ENCODE assay signal across 8 cellular contexts in genomic region chrX:55489315-55490009, GRCh38. TPM values are rescaled to one million over a fixed set of nuclear protein-coding genes. Genes with fewer than 3 reads are reported as not detected.
A peak's percentile ranks its signal among the peaks of the same experiment; 100 is the strongest.
DNase-seq lines count a peak whose midpoint lies in the region; ATAC-seq and TF ChIP-seq lines count a peak whose summit lies in the region.

TSS of gene USP51 (minus strand) at chrX:55489848. CDS start at chrX:55488939, 909 bp downstream.

- H3K36me3 ChIP-seq in esophagus (ENCODE audit: control insufficient read depth in 2 of 2, insufficient read depth in 2 of 2, low read length in 1 of 2) (no peaks in the 10 kb centered on the region), tibial artery (no peaks in the 10 kb centered on the region)

- intact Hi-C loops in tibial artery (cut with DNase I; ENCODE audit: low total_unique reads), result no loop called here

- H3K27ac Mint-ChIP-seq in activated CD4-positive, alpha-beta memory T cell treated with anti-CD3 and anti-CD28 coated beads, Interleukin-2, amount 10 ng/mL, durations not matched to agents 7 days and 5 days, result peak within 1 kb of the TSS; percentile 90

- no peak for TF ChIP-seq CTCF in tibial artery (IDR thresholded peaks at IDR 0.05)

- CTCF ChIA-PET in activated CD4-positive, alpha-beta memory T cell treated with anti-CD3 and anti-CD28 coated beads, Interleukin-2, amount 10 ng/mL, durations not matched to agents 7 days and 5 days (lab: Charles Lee), result interaction anchor here (0.8 to 2.2 kb wide), 4 partner anchors 37 to 759 kb away, joined by 3 to 10 read pairs (median 4); partner anchors contain the start of genes MAGEH1 and RRAGB

- no peaks in the 10 kb centered on the region for H3K27me3 ChIP-seq in esophagus (ENCODE audit: control insufficient read depth in 1 of 2, insufficient read depth in 2 of 2, low read length in 2 of 2)
- no peaks in the 10 kb centered on the region for H3K27me3 ChIP-seq in tibial artery

- peak within 1 kb of the TSS; percentile 53 to 65 for H3K4me3 ChIP-seq in esophagus (ENCODE audit: low read depth in 1 of 2, low read length in 2 of 2)
- H3K4me3 ChIP-seq in tibial artery, result peak within 1 kb of the TSS; percentile 76 to 84

- H3K27ac ChIP-seq in esophagus (ENCODE audit: low read depth in 2 of 2, low read length in 1 of 2) (peak within 1 kb of the TSS; percentile 86 to 93), tibial artery (peak within 1 kb of the TSS; percentile 92 to 96)

- no peaks in the 10 kb centered on the region for H3K27me3 Mint-ChIP-seq in activated CD4-positive, alpha-beta memory T cell treated with anti-CD3 and anti-CD28 coated beads, Interleukin-2, amount 10 ng/mL, durations not matched to agents 7 days and 5 days

- no peaks in the 10 kb centered on the region for H3K9me3 ChIP-seq in esophagus (ENCODE audit: control insufficient read depth in 2 of 2, insufficient read depth in 1 of 2, low read depth in 1 of 2, low read length in 1 of 2)
- no peaks in the 10 kb centered on the region for H3K9me3 ChIP-seq in tibial artery

- H3K9me3 Mint-ChIP-seq in activated CD4-positive, alpha-beta memory T cell treated with anti-CD3 and anti-CD28 coated beads, Interleukin-2, amount 10 ng/mL, durations not matched to agents 7 days and 5 days, result no peaks in the 10 kb centered on the region

- DNase-seq in GM03348 (ENCODE audit: low spot score) (peak; percentile 76), KG1 (lab: John Stamatoyannopoulos, UW) (peak; percentile 41), mucosa of gallbladder (ENCODE audit: low spot score) (peak; percentile 29), tibial artery (peak; percentile 45 to 67), NK-92 (lab: John Stamatoyannopoulos, UW; ENCODE audit: unreplicated experiment) (no peak)
- DNase-seq in activated CD4-positive, alpha-beta memory T cell treated with anti-CD3 and anti-CD28 coated beads, Interleukin-2, amount 10 ng/mL, durations not matched to agents 7 days and 5 days, result no peak

- H3K4me1 ChIP-seq in esophagus (ENCODE audit: control insufficient read depth in 2 of 2, insufficient read depth in 2 of 2, low read length in 1 of 2) (no peaks in the 10 kb centered on the region), tibial artery (peaks cover 0 to 7% (median 2%) of the 10 kb centered on the region in 4 donors)

- H3K4me1 Mint-ChIP-seq in activated CD4-positive, alpha-beta memory T cell treated with anti-CD3 and anti-CD28 coated beads, Interleukin-2, amount 10 ng/mL, durations not matched to agents 7 days and 5 days, result peaks cover 21% of the 10 kb centered on the region

- H3K4me3 Mint-ChIP-seq in activated CD4-positive, alpha-beta memory T cell treated with anti-CD3 and anti-CD28 coated beads, Interleukin-2, amount 10 ng/mL, durations not matched to agents 7 days and 5 days, result peak within 1 kb of the TSS; percentile 88

- ATAC-seq in GM21515 (IDR thresholded peaks at IDR 0.05; ENCODE audit: unreplicated experiment), result peak; percentile 45

- no peaks in the 10 kb centered on the region for H3K36me3 Mint-ChIP-seq in activated CD4-positive, alpha-beta memory T cell treated with anti-CD3 and anti-CD28 coated beads, Interleukin-2, amount 10 ng/mL, durations not matched to agents 7 days and 5 days (ENCODE audit: low read depth)

- WGBS in esophagus, 2 donors, result 1 to 28% methylated on average over 34 of the region's 34 CpGs

- POLR2A ChIA-PET in activated CD4-positive, alpha-beta memory T cell treated with anti-CD3 and anti-CD28 coated beads, Interleukin-2, amount 10 ng/mL, durations not matched to agents 7 days and 5 days (lab: Charles Lee), result interaction anchor here (0.6 to 3.4 kb wide), 9 partner anchors 37 to 1444 kb away, joined by 3 to 28 read pairs (median 6); partner anchors contain the start of genes APEX2, MAGEH1, PHF8 and RRAGB

RNA-seq across cellular contexts. Expression of gene USP51, which starts in this region (rescaled TPM):
- total RNA-seq in activated CD4-positive, alpha-beta memory T cell treated with anti-CD3 and anti-CD28 coated beads, Interleukin-2, amount 10 ng/mL, durations not matched to agents 7 days and 5 days, result 1 to 10 TPM in 1 of 2 experiments, under 1 TPM in 1; 0.78 to 1.1 TPM
- under 1 TPM; 0.24 TPM for polyA plus RNA-seq in esophagus
- total RNA-seq in mucosa of gallbladder, result 1.9 TPM

Comparison
In these comparisons a context has a peak if more than half of its experiments do, and no peak if none do; other contexts are left out.
1. DNase-seq: peak in GM03348 (single experiment), KG1 (single experiment), mucosa of gallbladder (single experiment) and tibial artery (2 of 2); none in activated CD4-positive, alpha-beta memory T cell treated with anti-CD3 and anti-CD28 coated beads, Interleukin-2, amount 10 ng/mL, durations not matched to agents 7 days and 5 days (single experiment) and NK-92 (single experiment).